In the genomic region with DNA sequence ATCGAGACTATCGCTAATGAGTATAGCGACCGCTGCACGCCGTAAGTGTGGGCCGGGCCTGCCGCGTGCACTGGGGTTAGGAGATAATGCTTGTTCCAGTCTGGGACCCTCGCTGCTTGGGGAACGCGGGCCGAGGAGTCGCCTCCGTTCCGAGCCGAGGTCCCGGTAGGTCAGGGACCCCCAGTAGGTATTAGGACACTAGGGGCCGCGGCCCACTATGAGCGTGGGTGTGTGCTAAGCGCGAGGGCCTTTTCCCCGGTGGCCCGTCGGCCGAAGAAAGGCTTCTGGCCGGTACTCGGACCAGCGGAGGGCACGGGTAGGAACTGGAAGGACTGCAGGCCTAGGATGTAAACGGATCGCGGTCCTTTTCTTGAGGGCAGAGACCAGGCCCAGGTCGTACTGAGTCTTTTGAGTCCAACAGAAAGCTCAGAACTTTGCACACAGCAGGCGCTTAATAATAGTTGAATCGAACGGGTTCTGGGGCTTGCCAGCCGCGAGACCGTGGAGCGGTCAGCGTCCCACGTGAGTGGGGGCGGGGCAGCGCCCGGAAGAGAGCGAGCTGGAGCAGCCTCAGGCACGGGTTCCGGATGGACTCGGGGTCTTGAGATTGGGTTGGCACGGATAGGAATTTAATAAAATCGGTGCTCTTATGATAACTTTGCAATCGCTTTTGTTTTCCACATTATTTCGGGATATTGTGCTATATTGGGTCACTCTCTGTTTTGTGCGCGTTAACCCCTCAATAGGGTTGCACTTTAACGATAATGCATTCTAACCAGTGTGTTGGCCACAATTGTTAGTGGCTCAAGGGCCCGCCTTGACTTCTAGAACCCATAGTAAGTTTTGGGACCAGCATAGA, we compare ENCODE assay signal across 8 cellular contexts. TPM values are rescaled to one million over a fixed set of nuclear protein-coding genes. Genes with fewer than 3 reads are reported as not detected.
DNase-seq lines count a peak whose midpoint lies in the region; ATAC-seq, FAIRE-seq and TF ChIP-seq lines count a peak whose summit lies in the region.

No MANE protein-coding gene starts in this region.

- peaks cover 72% of the 10 kb centered on the region for H3K79me2 ChIP-seq in SK-N-SH (ENCODE audit: insufficient read depth)

- peak overlapping the region; percentile 96 for H3K4me2 ChIP-seq in SK-N-SH

- H3F3A ChIP-seq in SK-N-SH (replicated peaks; ENCODE audit: insufficient read depth), result peaks cover 46% of the 10 kb centered on the region

- H3K4me3 Mint-ChIP-seq in activated naive CD8-positive, alpha-beta T cell treated with anti-CD3 and anti-CD28 coated beads, Interleukin-2, amount 10 ng/mL, durations not matched to agents 7 days and 5 days, result peak overlapping the region; percentile 98

- CTCF ChIA-PET in SK-N-SH (lab: Yijun Ruan, JAX), result interaction anchor here (1.5 to 1.8 kb wide), 2 partner anchors 10 to 169 kb away, joined by 4 to 6 read pairs; no protein-coding TSS in a partner anchor

- H3K9me3 ChIP-seq in SK-N-SH, result no peaks in the 10 kb centered on the region
- H3K9me3 ChIP-seq in heart left ventricle, result no peaks in the 10 kb centered on the region

- peaks cover 48% of the 10 kb centered on the region for H4K20me1 ChIP-seq in SK-N-SH (ENCODE audit: insufficient read depth)

- H3K4me3 ChIP-seq in SK-N-SH (ENCODE audit: low read depth in 2 of 2, low read length in 1 of 2), result peak overlapping the region; percentile 97
- peak overlapping the region; percentile 54 to 99 (median 80) for H3K4me3 ChIP-seq in heart left ventricle

- peaks cover 40% of the 10 kb centered on the region for H3K4me1 Mint-ChIP-seq in activated naive CD8-positive, alpha-beta T cell treated with anti-CD3 and anti-CD28 coated beads, Interleukin-2, amount 10 ng/mL, durations not matched to agents 7 days and 5 days

- no peaks in the 10 kb centered on the region for H3K9me2 ChIP-seq in SK-N-SH

- DNase-seq in CMK (ENCODE audit: low read depth) (peak; percentile 54), SK-N-SH (peak; percentile 80), heart left ventricle (peak; percentile 49 to 80 (median 63)), posterior cingulate gyrus (peak in 8 of 10 donors; percentile 31 to 89 (median 40)), urothelium cell line (ENCODE audit: low spot score) (peak; percentile 77)
- DNase-seq in activated naive CD8-positive, alpha-beta T cell treated with anti-CD3 and anti-CD28 coated beads, Interleukin-2, amount 10 ng/mL, durations not matched to agents 7 days and 5 days, result peak; percentile 79

- H3K27me3 ChIP-seq in SK-N-SH (ENCODE audit: insufficient read depth) (no peaks in the 10 kb centered on the region), heart left ventricle (no peaks in the 10 kb centered on the region)

- peaks cover 0 to 6% of the 10 kb centered on the region in 2 experiments for H3K36me3 ChIP-seq in SK-N-SH (replicated peaks in 1 of 2; ENCODE audit: control insufficient read depth in 1 of 2, insufficient read depth in 2 of 2, low read length in 1 of 2)
- H3K36me3 ChIP-seq in heart left ventricle, result peaks cover 0 to 4% (median 0%) of the 10 kb centered on the region in 9 donors

- peaks cover 12% of the 10 kb centered on the region for H3K36me3 Mint-ChIP-seq in activated naive CD8-positive, alpha-beta T cell treated with anti-CD3 and anti-CD28 coated beads, Interleukin-2, amount 10 ng/mL, durations not matched to agents 7 days and 5 days

- no peaks in the 10 kb centered on the region for H3K9me3 Mint-ChIP-seq in activated naive CD8-positive, alpha-beta T cell treated with anti-CD3 and anti-CD28 coated beads, Interleukin-2, amount 10 ng/mL, durations not matched to agents 7 days and 5 days

- peak overlapping the region; percentile 97 to 99 for H3K27ac ChIP-seq in SK-N-SH (ENCODE audit: low read depth in 2 of 2, low read length in 1 of 2)
- peak overlapping the region; percentile 87 to 99 (median 97) for H3K27ac ChIP-seq in heart left ventricle

- TF ChIP-seq EP300 in SK-N-SH (IDR thresholded peaks at IDR 0.05; ENCODE audit: borderline replicate concordance in 1 of 2, low read depth in 1 of 2, low read length in 1 of 2), result no peak

- no peak for TF ChIP-seq RAD21 in SK-N-SH (IDR thresholded peaks at IDR 0.05; ENCODE audit: low read length)

- TF ChIP-seq POLR2A in heart left ventricle (IDR thresholded peaks at IDR 0.05), result no peak

- no peaks in the 10 kb centered on the region for H3K27me3 Mint-ChIP-seq in activated naive CD8-positive, alpha-beta T cell treated with anti-CD3 and anti-CD28 coated beads, Interleukin-2, amount 10 ng/mL, durations not matched to agents 7 days and 5 days

- POLR2A ChIA-PET in SK-N-SH (lab: Yijun Ruan, JAX), result interaction anchor here (0.6 to 1.9 kb wide), 7 partner anchors 17 to 1686 kb away, joined by 3 to 5 read pairs (median 3); partner anchors contain the start of genes AFF4, CAMLG, GDF9 and PPP2CA
- POLR2A ChIA-PET in activated naive CD8-positive, alpha-beta T cell treated with anti-CD3 and anti-CD28 coated beads, Interleukin-2, amount 10 ng/mL, durations not matched to agents 7 days and 5 days (lab: Charles Lee), result interaction anchor here (0.6 to 2.6 kb wide), 16 partner anchors 10 to 953 kb away, joined by 3 to 33 read pairs (median 4); partner anchors contain the start of genes AFF4, GDF9, RAD50 and UQCRQ

- H3K27ac Mint-ChIP-seq in activated naive CD8-positive, alpha-beta T cell treated with anti-CD3 and anti-CD28 coated beads, Interleukin-2, amount 10 ng/mL, durations not matched to agents 7 days and 5 days, result peak overlapping the region; percentile 100

- FAIRE-seq in urothelium cell line (lab: Jason Lieb, UNC), result no peak

- ATAC-seq in GM19351 (IDR thresholded peaks at IDR 0.05; ENCODE audit: unreplicated experiment) (peak; percentile 35), HG03460 (IDR thresholded peaks at IDR 0.05; ENCODE audit: unreplicated experiment) (peak; percentile 39), heart left ventricle (peak in 3 of 4 donors; percentile 33 to 58 (median 52))
- peak; percentile 7 for ATAC-seq in activated naive CD8-positive, alpha-beta T cell treated with anti-CD3 and anti-CD28 coated beads, Interleukin-2, amount 10 ng/mL, durations not matched to agents 7 days and 5 days (ENCODE audit: low read depth)

- peak overlapping the region; percentile 99 for H3K9ac ChIP-seq in SK-N-SH

- H3K4me1 ChIP-seq in SK-N-SH (ENCODE audit: control insufficient read depth in 1 of 2, insufficient read depth in 2 of 2, low read depth in 1 of 2, low read length in 1 of 2) (peaks cover 11 to 25% of the 10 kb centered on the region in 2 experiments; a peak in 3 of 4 replicates), heart left ventricle (peaks cover 5 to 59% (median 43%) of the 10 kb centered on the region in 12 donors)

- intact Hi-C loops in heart left ventricle (cut with DNase I) (loop anchor here in 3 of 10 donors (5.0 to 10.0 kb wide), 3 partner anchors 88 to 188 kb away; partner anchors contain the start of genes AFF4 (in 2 of the 3), GDF9 (in 1 of the 3) and UQCRQ (in 1 of the 3)), posterior cingulate gyrus (cut with DNase I) (loop anchor here (2.0 kb wide), 1 partner anchor 90 kb away; the partner anchor contains the start of gene AFF4)

- WGBS in SK-N-SH (ENCODE audit: low lambda C conversion rate), result under 1% methylated on average over 46 of the region's 59 CpGs
- 1 to 3% (median 1%) methylated on average over 50 to 59 of the region's 59 CpGs for WGBS in heart left ventricle, 4 donors

- TF ChIP-seq CTCF in SK-N-SH (IDR thresholded peaks at IDR 0.05), result no peak
- no peak for TF ChIP-seq CTCF in heart left ventricle (IDR thresholded peaks at IDR 0.05)

- H2AFZ ChIP-seq in SK-N-SH (ENCODE audit: low read depth), result peak overlapping the region; percentile 75; the same call in 1 of the 2 replicates

TF ChIP-seq in SK-N-SH, 30 proteins besides CTCF, POLR2A, EP300 and RAD21 (continues in another document):
- TF ChIP-seq MXI1 (IDR thresholded peaks at IDR 0.05; ENCODE audit: low read depth, low read length), result peak; percentile 94
- TF ChIP-seq FOXJ3 (CRISPR knock-in tag; IDR thresholded peaks at IDR 0.05), result no peak
- no peak for TF ChIP-seq FOSL2 (IDR thresholded peaks at IDR 0.05; ENCODE audit: borderline replicate concordance, low read depth)
- TF ChIP-seq FOXM1 (IDR thresholded peaks at IDR 0.05; ENCODE audit: low read depth), result no peak
- TF ChIP-seq USF1 (IDR thresholded peaks at IDR 0.05; ENCODE audit: borderline replicate concordance, low read depth), result peak; percentile 75; the same call in 1 of the 2 replicates
- no peak for TF ChIP-seq GATA2 (CRISPR knock-in tag; IDR thresholded peaks at IDR 0.05)

RNA-seq across cellular contexts. Expression of gene HSPA4, which starts 0.7 kb away (rescaled TPM):
- polyA plus RNA-seq in SK-N-SH (2012; rRNA removed) (18.8 and 20.2 TPM in 2 replicates), heart left ventricle (100 to 1,000 TPM in 1 of 2 donors, 10 to 100 TPM in 1; 62.0 to 105 TPM)
- 29.1 and 50.4 TPM in 2 replicates for polyA plus RNA-seq in SK-N-SH (2012; cell fraction: cytosol; rRNA removed)
- 14.9 and 29.0 TPM in 2 replicates for polyA plus RNA-seq in SK-N-SH (2012; cell fraction: nucleus; rRNA removed)
- 10 to 100 TPM; 78.9 to 83.2 TPM for total RNA-seq in activated naive CD8-positive, alpha-beta T cell treated with anti-CD3 and anti-CD28 coated beads, Interleukin-2, amount 10 ng/mL, durations not matched to agents 7 days and 5 days
- 100 to 1,000 TPM in 4 of 9 donors, 10 to 100 TPM in 5; 57.5 to 132 (median 98.5) TPM for total RNA-seq in heart left ventricle

RNA-seq across cellular contexts. Expression of gene ZCCHC10, which starts 26.2 kb away (rescaled TPM):
- polyA plus RNA-seq in SK-N-SH (2012; rRNA removed) (26.3 and 28.4 TPM in 2 replicates), heart left ventricle (10 to 100 TPM; 20.8 to 24.1 TPM)
- polyA plus RNA-seq in SK-N-SH (2012; cell fraction: cytosol; rRNA removed), result 25.5 and 32.7 TPM in 2 replicates
- polyA plus RNA-seq in SK-N-SH (2012; cell fraction: nucleus; rRNA removed), result 10.6 and 12.8 TPM in 2 replicates
- total RNA-seq in activated naive CD8-positive, alpha-beta T cell treated with anti-CD3 and anti-CD28 coated beads, Interleukin-2, amount 10 ng/mL, durations not matched to agents 7 days and 5 days, result 10 to 100 TPM; 22.8 to 24.5 TPM
- total RNA-seq in heart left ventricle, result 10 to 100 TPM in 8 of 9 donors, 1 to 10 TPM in 1; 9.9 to 22.5 (median 17.0) TPM

Comparison
In these comparisons a context has a peak if more than half of its experiments do, and no peak if none do; other contexts are left out.
1. Peak in every context shown above with its lines: DNase-seq, ATAC-seq, H3K4me3 ChIP-seq and H3K27ac ChIP-seq.